In the genomic region with DNA sequence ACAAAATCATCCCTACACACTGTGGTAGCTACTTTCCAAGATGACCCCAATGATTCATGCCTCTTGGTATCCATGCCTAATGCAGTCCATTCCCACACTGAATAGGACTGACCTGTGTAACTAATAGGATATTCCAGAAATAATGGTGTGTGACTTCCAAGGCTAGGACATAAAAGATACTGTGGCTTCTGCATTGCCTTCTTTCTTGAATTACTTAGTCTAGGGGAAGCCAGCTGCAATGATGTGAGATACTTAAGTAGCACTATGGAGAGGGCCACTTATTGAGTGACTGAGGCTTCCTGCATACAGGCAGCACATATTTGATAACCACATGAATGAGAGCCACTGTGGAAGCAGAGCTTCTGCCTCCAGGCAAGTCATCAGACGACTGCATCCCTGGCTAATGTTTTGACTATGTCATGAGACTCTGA, we compare ENCODE assay signal across 16 cellular contexts. TPM values are rescaled to one million over a fixed set of nuclear protein-coding genes. Genes with fewer than 3 reads are reported as not detected.
DNase-seq lines count a peak whose midpoint lies in the region; ATAC-seq and TF ChIP-seq lines count a peak whose summit lies in the region.
"Had no signal": no experiment of that assay in that cellular context is flagged by ENCODE, and none has a peak within 500 bp of the region (broad histone marks: within the 10 kb centered on the region; RNA-seq: fewer than 3 reads in every experiment).

No MANE protein-coding gene starts in this region.

- no peak overlapping the region for H3K27ac ChIP-seq in foreskin keratinocyte
- H3K27ac ChIP-seq: ascending aorta, transverse colon had no signal

- DNase-seq in NCI-H2196 (lab: John Stamatoyannopoulos, UW; ENCODE audit: unreplicated experiment) (peak; percentile 18), NCI-H2196 treated with DMSO at 0.1 percent for 48 hours (lab: John Stamatoyannopoulos, UW; ENCODE audit: unreplicated experiment) (no peak), RPMI7951 (ENCODE audit: low read depth) (peak; percentile 97), foreskin keratinocyte (peak in 1 of 2 donors; percentile 30), stromal cell of bone marrow (ENCODE audit: low read depth) (peak; percentile 9), GM19240 (ENCODE audit: insufficient read length, low spot score) (no peak)
- DNase-seq: activated CD4-positive, CD25-positive, alpha-beta regulatory T cell treated with anti-CD3 and anti-CD28 coated beads, Interleukin-2, amount 50 U/mL, for 72 hours; activated T-cell treated with anti-CD3 and anti-CD28 coated beads, Interleukin-2, amount 50 U/mL, for 72 hours; hypothalamus; Kasumi-1; NCI-H2029 treated with DMSO at 0.1 percent for 48 hours; stimulated activated CD8-positive, alpha-beta memory T cell treated with anti-CD3 and anti-CD28 coated beads, Interleukin-4, amount 100 ng/mL, for 48 hours; transverse colon had no signal

- H3K4me1 ChIP-seq in foreskin keratinocyte, result no peaks in the 10 kb centered on the region
- H3K4me1 ChIP-seq: ascending aorta had no signal

- H3K27me3 ChIP-seq in foreskin keratinocyte, result no peaks in the 10 kb centered on the region
- H3K27me3 ChIP-seq: ascending aorta, transverse colon had no signal

- peak; percentile 71 for ATAC-seq in foreskin keratinocyte
- no peak for ATAC-seq in HG02610 (IDR thresholded peaks at IDR 0.05; ENCODE audit: unreplicated experiment)
- no peak for ATAC-seq in HG02571 (IDR thresholded peaks at IDR 0.05; ENCODE audit: unreplicated experiment)
- ATAC-seq: activated T-cell treated with anti-CD3 and anti-CD28 coated beads, Interleukin-2, amount 50 U/mL, for 72 hours had no signal

- no peak for TF ChIP-seq CTCF in foreskin keratinocyte (conservative IDR thresholded peaks at IDR 0.05)

RNA-seq across cellular contexts. Expression of a gene that starts 50.1 kb away (rescaled TPM):
- total RNA-seq in RPMI7951 (2014; rRNA removed; shearing (Covaris generic)), result 0.12 TPM in 1 of 2 replicates, not detected in the other
- total RNA-seq in foreskin keratinocyte, result not detected in 2 replicates
- polyA plus RNA-seq in foreskin keratinocyte, result not detected in 2 replicates
- total RNA-seq: ascending aorta had no signal

Comparison
In these comparisons a context has a peak if more than half of its experiments do, and no peak if none do; other contexts are left out.
1. DNase-seq: peak in NCI-H2196 (single experiment), RPMI7951 (single experiment) and stromal cell of bone marrow (single experiment); none in NCI-H2196 treated with DMSO at 0.1 percent for 48 hours (single experiment) and GM19240 (single experiment).